In genomic region chr13:51348069-51348967, GRCh38 we compare ENCODE assay signal across 1 cellular context.
TF ChIP-seq lines count a peak whose summit lies in the region.

No MANE protein-coding gene starts in this region.

TF ChIP-seq in HepG2, 621 proteins besides CTCF, POLR2A, EP300 and RAD21 (continued from another document):
- TF ChIP-seq MED13 (CRISPR knock-in tag; IDR thresholded peaks at IDR 0.05) (no peak), ZNF776 (CRISPR knock-in tag; IDR thresholded peaks at IDR 0.05) (no peak), ZNF556 (CRISPR knock-in tag; IDR thresholded peaks at IDR 0.05; ENCODE audit: borderline replicate concordance) (no peak), SMARCC2 (IDR thresholded peaks at IDR 0.05) (no peak), JUND (CRISPR knock-in tag; IDR thresholded peaks at IDR 0.05) (no peak), TBX3 (IDR thresholded peaks at IDR 0.05; ENCODE audit: borderline replicate concordance) (no peak), ZNF207 (IDR thresholded peaks at IDR 0.05; ENCODE audit: borderline replicate concordance) (no peak), NBN (conservative IDR thresholded peaks at IDR 0.05) (no peak)
